8 cellular contexts compared by ENCODE assay signal in genomic region chr15:74365619-74366445, GRCh38. TPM values are rescaled to one million over a fixed set of nuclear protein-coding genes. Genes with fewer than 3 reads are reported as not detected.
DNase-seq lines count a peak whose midpoint lies in the region; ATAC-seq and TF ChIP-seq lines count a peak whose summit lies in the region.

No MANE protein-coding gene starts in this region.

- CTCF ChIA-PET in activated CD8-positive, alpha-beta T cell treated with anti-CD3 and anti-CD28 coated beads, Interleukin-2, amount 10 ng/mL, durations not matched to agents 7 days and 5 days (lab: Charles Lee), result interaction anchor here (0.8 to 1.8 kb wide), 3 partner anchors 9 to 266 kb away, joined by 4 read pairs; no protein-coding TSS in a partner anchor

- in situ Hi-C loops in G401 (cut with HindIII; ENCODE audit: low sequenced_read_pairs), result loop anchor here (25.0 kb wide), 1 partner anchor 396 kb away; no protein-coding TSS in a partner anchor

- no peaks in the 10 kb centered on the region for H3K9me3 ChIP-seq in osteoblast (ENCODE audit: low read depth, low read length)

- H3K27ac Mint-ChIP-seq in activated CD8-positive, alpha-beta T cell treated with anti-CD3 and anti-CD28 coated beads, Interleukin-2, amount 10 ng/mL, durations not matched to agents 7 days and 5 days, result no peak overlapping the region

- peak; percentile 46 for DNase-seq in G401 (ENCODE audit: low spot score)
- peak; percentile 35 for DNase-seq in activated CD8-positive, alpha-beta T cell treated with anti-CD3 and anti-CD28 coated beads, Interleukin-2, amount 10 ng/mL, durations not matched to agents 7 days and 5 days
- no peak for DNase-seq in Right ventricle myocardium inferior (ENCODE audit: missing footprints)
- DNase-seq in osteoblast (ENCODE audit: insufficient read length, low spot score, missing footprints), result peak; percentile 92
- no peak for DNase-seq in NCI-H2029 (lab: John Stamatoyannopoulos, UW)
- DNase-seq in activated CD4-positive, alpha-beta T cell treated with anti-CD3 and anti-CD28 coated beads, Interleukin-2, amount 50 U/mL, for 1 hour, result no peak

- peaks cover 50% of the 10 kb centered on the region for H3K27me3 Mint-ChIP-seq in activated CD8-positive, alpha-beta T cell treated with anti-CD3 and anti-CD28 coated beads, Interleukin-2, amount 10 ng/mL, durations not matched to agents 7 days and 5 days (ENCODE audit: low read depth)

- no peaks in the 10 kb centered on the region for H3K36me3 Mint-ChIP-seq in activated CD8-positive, alpha-beta T cell treated with anti-CD3 and anti-CD28 coated beads, Interleukin-2, amount 10 ng/mL, durations not matched to agents 7 days and 5 days (ENCODE audit: low read depth)

- peak overlapping the region; percentile 73 for H3K4me2 ChIP-seq in osteoblast (ENCODE audit: insufficient read depth, low read length)

- H3K27ac ChIP-seq in osteoblast (ENCODE audit: low read depth, low read length), result peak overlapping the region; percentile 27

- H3K79me2 ChIP-seq in osteoblast (ENCODE audit: insufficient read depth, low read length), result no peaks in the 10 kb centered on the region

- H3K4me3 Mint-ChIP-seq in activated CD8-positive, alpha-beta T cell treated with anti-CD3 and anti-CD28 coated beads, Interleukin-2, amount 10 ng/mL, durations not matched to agents 7 days and 5 days, result peak overlapping the region; percentile 67

- H2AFZ ChIP-seq in osteoblast (ENCODE audit: low read length), result peak overlapping the region; percentile 97

- H3K9me3 Mint-ChIP-seq in activated CD8-positive, alpha-beta T cell treated with anti-CD3 and anti-CD28 coated beads, Interleukin-2, amount 10 ng/mL, durations not matched to agents 7 days and 5 days (ENCODE audit: insufficient read depth), result no peaks in the 10 kb centered on the region

- no peak for TF ChIP-seq CTCF in osteoblast (IDR thresholded peaks at IDR 0.05; ENCODE audit: extremely low read depth, low read depth, low read length)

- H4K20me1 ChIP-seq in osteoblast (ENCODE audit: insufficient read depth, low read length), result no peaks in the 10 kb centered on the region

- no peaks in the 10 kb centered on the region for H3K36me3 ChIP-seq in osteoblast (ENCODE audit: insufficient read depth, low read length)

- peaks cover 7% of the 10 kb centered on the region for H3K4me1 Mint-ChIP-seq in activated CD8-positive, alpha-beta T cell treated with anti-CD3 and anti-CD28 coated beads, Interleukin-2, amount 10 ng/mL, durations not matched to agents 7 days and 5 days (ENCODE audit: low read depth)

- peak; percentile 81 for ATAC-seq in activated CD8-positive, alpha-beta T cell treated with anti-CD3 and anti-CD28 coated beads, Interleukin-2, amount 10 ng/mL, durations not matched to agents 7 days and 5 days
- ATAC-seq in Right ventricle myocardium inferior (peak; percentile 90), HG03460 (IDR thresholded peaks at IDR 0.05; ENCODE audit: unreplicated experiment) (no peak), HG03354 (IDR thresholded peaks at IDR 0.05; ENCODE audit: poor library complexity, severe bottlenecking, unreplicated experiment) (no peak)

- H3K4me1 ChIP-seq in osteoblast (ENCODE audit: insufficient read depth, low read length), result peaks cover 14% of the 10 kb centered on the region

- intact Hi-C loops in Right ventricle myocardium inferior (cut with DNase I), result no loop called here

- POLR2A ChIA-PET in activated CD8-positive, alpha-beta T cell treated with anti-CD3 and anti-CD28 coated beads, Interleukin-2, amount 10 ng/mL, durations not matched to agents 7 days and 5 days (lab: Charles Lee), result interaction anchor here (0.7 kb wide), 1 partner anchor 258 kb away, joined by 3 read pairs; no protein-coding TSS in a partner anchor

- H3K27me3 ChIP-seq in osteoblast (ENCODE audit: insufficient read depth, low read length), result no peaks in the 10 kb centered on the region

- H3K4me3 ChIP-seq in osteoblast (ENCODE audit: insufficient read depth, low read length), result peak overlapping the region; percentile 82

RNA-seq across cellular contexts. Expression of gene CYP11A1, which starts 1.6 kb away (rescaled TPM):
- not detected in 2 replicates for total RNA-seq in G401 (2014; rRNA removed; shearing (Covaris generic))
- not detected for total RNA-seq in activated CD8-positive, alpha-beta T cell treated with anti-CD3 and anti-CD28 coated beads, Interleukin-2, amount 10 ng/mL, durations not matched to agents 7 days and 5 days
- total RNA-seq in Right ventricle myocardium inferior (0.24 TPM), osteoblast (1.4 and 2.1 TPM in 2 replicates)

Comparison
In these comparisons a context has a peak if more than half of its experiments do, and no peak if none do; other contexts are left out.
1. DNase-seq: peak in G401 (single experiment), activated CD8-positive, alpha-beta T cell treated with anti-CD3 and anti-CD28 coated beads, Interleukin-2, amount 10 ng/mL, durations not matched to agents 7 days and 5 days (single experiment) and osteoblast (single experiment); none in Right ventricle myocardium inferior (single experiment), NCI-H2029 (single experiment) and activated CD4-positive, alpha-beta T cell treated with anti-CD3 and anti-CD28 coated beads, Interleukin-2, amount 50 U/mL, for 1 hour (single experiment).
2. ATAC-seq: peak in activated CD8-positive, alpha-beta T cell treated with anti-CD3 and anti-CD28 coated beads, Interleukin-2, amount 10 ng/mL, durations not matched to agents 7 days and 5 days (single experiment) and Right ventricle myocardium inferior (single experiment); none in HG03460 (single experiment) and HG03354 (single experiment).